In the genomic region with DNA sequence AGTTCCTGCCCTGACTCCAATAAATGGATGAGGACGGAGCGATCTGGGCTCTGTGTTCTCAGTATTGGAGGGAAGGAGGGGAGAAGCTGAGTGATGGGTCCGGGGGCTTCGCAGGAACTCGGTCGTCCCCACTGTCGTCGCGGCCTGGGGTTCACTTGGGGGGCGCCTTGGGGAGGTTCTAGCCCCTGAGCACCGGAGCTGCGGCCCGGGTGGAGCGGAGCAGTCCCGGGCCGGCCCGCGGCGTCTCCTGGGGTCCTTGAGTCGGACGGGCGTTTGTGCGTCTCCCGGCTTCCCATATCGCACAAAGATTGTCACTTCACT, we compare ENCODE assay signal across 9 cellular contexts. TPM values are rescaled to one million over a fixed set of nuclear protein-coding genes. Genes with fewer than 3 reads are reported as not detected.
A peak's percentile ranks its signal among the peaks of the same experiment; 100 is the strongest.
DNase-seq lines count a peak whose midpoint lies in the region; ATAC-seq and TF ChIP-seq lines count a peak whose summit lies in the region.
"Had no signal": no experiment of that assay in that cellular context is flagged by ENCODE, and none has a peak within 500 bp of the region (broad histone marks: within the 10 kb centered on the region; RNA-seq: fewer than 3 reads in every experiment).

No MANE protein-coding gene starts in this region.

- TF ChIP-seq CTCF in SK-N-SH (IDR thresholded peaks at IDR 0.05) (no peak), lower lobe of right lung (IDR thresholded peaks at IDR 0.05) (no peak)
- no peak for TF ChIP-seq CTCF in activated CD8-positive, alpha-beta T cell treated with anti-CD3 and anti-CD28 coated beads for 36 hours (IDR thresholded peaks at IDR 0.05)

- H3K9me3 ChIP-seq in CD4-positive, alpha-beta memory T cell (ENCODE audit: control insufficient read depth in 1 of 2, low read length in 2 of 2) = no peaks in the 10 kb centered on the region
- H3K9me3 ChIP-seq in SK-N-SH (no peaks in the 10 kb centered on the region), lower lobe of right lung (no peaks in the 10 kb centered on the region)

- H3K4me1 ChIP-seq in CD4-positive, alpha-beta memory T cell (ENCODE audit: insufficient read depth, low read length) = peaks cover 22% of the 10 kb centered on the region
- H3K4me1 ChIP-seq in SK-N-SH (ENCODE audit: control insufficient read depth in 1 of 2, insufficient read depth in 2 of 2, low read depth in 1 of 2, low read length in 1 of 2) (peaks cover 0 to 13% of the 10 kb centered on the region in 2 experiments; a peak in 1 of 4 replicates), lower lobe of right lung (peaks cover 19% of the 10 kb centered on the region)

- no peak overlapping the region for H3K27ac Mint-ChIP-seq in CD4-positive, alpha-beta memory T cell
- no peak overlapping the region for H3K27ac Mint-ChIP-seq in activated CD8-positive, alpha-beta T cell treated with anti-CD3 and anti-CD28 coated beads for 36 hours
- H3K27ac Mint-ChIP-seq: T-helper 1 cell treated with Interleukin-12 subunit alpha and Interleukin-12 subunit beta and Interleukin-4 antibody, amounts not matched to agents 30 μg/mL and 1 μg/mL, for 36 hours had no signal

- TF ChIP-seq EP300 in SK-N-SH (IDR thresholded peaks at IDR 0.05; ENCODE audit: borderline replicate concordance in 1 of 2, low read depth in 1 of 2, low read length in 1 of 2) = no peak

- DNase-seq in CD4-positive, alpha-beta memory T cell = no peak
- DNase-seq in SK-N-SH (no peak), lower lobe of right lung (no peak), medulla oblongata (ENCODE audit: extremely low spot score) (no peak)
- DNase-seq in activated CD8-positive, alpha-beta T cell treated with anti-CD3 and anti-CD28 coated beads for 36 hours = no peak
- DNase-seq: activated effector memory CD4-positive, alpha-beta T cell treated with anti-CD3 and anti-CD28 coated beads, Interleukin-2, amount 50 U/mL, for 16 hours; GF-D8 had no signal

- peaks cover 4% of the 10 kb centered on the region; the same call in 1 of the 2 replicates for H4K20me1 ChIP-seq in SK-N-SH (ENCODE audit: insufficient read depth)

- no peaks in the 10 kb centered on the region for H3K36me3 Mint-ChIP-seq in CD4-positive, alpha-beta memory T cell
- no peaks in the 10 kb centered on the region for H3K36me3 Mint-ChIP-seq in activated CD8-positive, alpha-beta T cell treated with anti-CD3 and anti-CD28 coated beads for 36 hours (ENCODE audit: low read depth)

- CTCF ChIA-PET in CD4-positive, alpha-beta memory T cell (lab: Charles Lee; ENCODE audit: partially characterized antibody) = no interaction called here
- CTCF ChIA-PET in SK-N-SH (lab: Yijun Ruan, JAX) = interaction anchor here (1.0 to 2.8 kb wide), 8 partner anchors 9 to 197 kb away, joined by 3 to 18 read pairs (median 5); a partner anchor contains a TSS
- CTCF ChIA-PET in activated CD8-positive, alpha-beta T cell treated with anti-CD3 and anti-CD28 coated beads for 36 hours (lab: Charles Lee) = interaction anchor here (1.0 kb wide), 2 partner anchors 17 to 99 kb away, joined by 3 to 4 read pairs; no protein-coding TSS in a partner anchor

- no peaks in the 10 kb centered on the region for H3K9me2 ChIP-seq in SK-N-SH

- peak overlapping the region; percentile 74 for H3K4me2 ChIP-seq in SK-N-SH

- intact Hi-C loops in CD4-positive, alpha-beta memory T cell (cut with micrococcal nuclease) = no loop called here
- intact Hi-C loops in lower lobe of right lung (cut with DNase I) = no loop called here
- intact Hi-C loops in activated CD8-positive, alpha-beta T cell treated with anti-CD3 and anti-CD28 coated beads for 36 hours (cut with micrococcal nuclease) = no loop called here

- no peak for TF ChIP-seq RAD21 in SK-N-SH (IDR thresholded peaks at IDR 0.05; ENCODE audit: low read length)

- H3K4me1 Mint-ChIP-seq in CD4-positive, alpha-beta memory T cell = peaks cover 1 to 15% (median 5%) of the 10 kb centered on the region in 4 donors
- peaks cover 7% of the 10 kb centered on the region for H3K4me1 Mint-ChIP-seq in activated CD8-positive, alpha-beta T cell treated with anti-CD3 and anti-CD28 coated beads for 36 hours (ENCODE audit: low read depth)

- ATAC-seq in lower lobe of right lung (no peak), GM21529 (IDR thresholded peaks at IDR 0.05; ENCODE audit: unreplicated experiment) (no peak)
- no peak for ATAC-seq in activated CD8-positive, alpha-beta T cell treated with anti-CD3 and anti-CD28 coated beads for 36 hours

- WGBS in SK-N-SH (ENCODE audit: low lambda C conversion rate) = 30% methylated on average over 2 of the region's 25 CpGs

- POLR2A ChIA-PET in CD4-positive, alpha-beta memory T cell (lab: Charles Lee; ENCODE audit: partially characterized antibody) = no interaction called here
- POLR2A ChIA-PET in SK-N-SH (lab: Yijun Ruan, JAX) = no interaction called here
- POLR2A ChIA-PET in activated CD8-positive, alpha-beta T cell treated with anti-CD3 and anti-CD28 coated beads for 36 hours (lab: Charles Lee) = no interaction called here

- peaks cover 33 to 40% of the 10 kb centered on the region in 2 donors for H3K27me3 Mint-ChIP-seq in CD4-positive, alpha-beta memory T cell
- H3K27me3 Mint-ChIP-seq in activated CD8-positive, alpha-beta T cell treated with anti-CD3 and anti-CD28 coated beads for 36 hours = peaks cover 48% of the 10 kb centered on the region

- peaks cover 29% of the 10 kb centered on the region for H3K27me3 ChIP-seq in CD4-positive, alpha-beta memory T cell (ENCODE audit: insufficient read depth, low read length)
- H3K27me3 ChIP-seq in SK-N-SH (ENCODE audit: insufficient read depth) (peaks cover 28% of the 10 kb centered on the region), lower lobe of right lung (ENCODE audit: low read depth) (peaks cover 63% of the 10 kb centered on the region)

- H2AFZ ChIP-seq in SK-N-SH (ENCODE audit: low read depth) = no peak overlapping the region

- no peaks in the 10 kb centered on the region for H3K79me2 ChIP-seq in SK-N-SH (ENCODE audit: insufficient read depth)

- peaks cover 0 to 1% (median 0%) of the 10 kb centered on the region in 8 donors for H3K9me3 Mint-ChIP-seq in CD4-positive, alpha-beta memory T cell
- H3K9me3 Mint-ChIP-seq in activated CD8-positive, alpha-beta T cell treated with anti-CD3 and anti-CD28 coated beads for 36 hours = no peaks in the 10 kb centered on the region
- H3K9me3 Mint-ChIP-seq: T-helper 1 cell treated with Interleukin-12 subunit alpha and Interleukin-12 subunit beta and Interleukin-4 antibody, amounts not matched to agents 30 μg/mL and 1 μg/mL, for 36 hours had no signal

- peak overlapping the region in 5 of 8 donors; percentile 50 to 66 (median 53) for H3K4me3 Mint-ChIP-seq in CD4-positive, alpha-beta memory T cell
- H3K4me3 Mint-ChIP-seq in activated CD8-positive, alpha-beta T cell treated with anti-CD3 and anti-CD28 coated beads for 36 hours = no peak overlapping the region
- H3K4me3 Mint-ChIP-seq: T-helper 1 cell treated with Interleukin-12 subunit alpha and Interleukin-12 subunit beta and Interleukin-4 antibody, amounts not matched to agents 30 μg/mL and 1 μg/mL, for 36 hours had no signal

- H3F3A ChIP-seq in SK-N-SH (replicated peaks; ENCODE audit: insufficient read depth) = no peaks in the 10 kb centered on the region

- H3K36me3 ChIP-seq in CD4-positive, alpha-beta memory T cell (ENCODE audit: insufficient read depth, low read length) = no peaks in the 10 kb centered on the region
- H3K36me3 ChIP-seq in SK-N-SH (replicated peaks in 1 of 2; ENCODE audit: control insufficient read depth in 1 of 2, insufficient read depth in 2 of 2, low read length in 1 of 2) (no peaks in the 10 kb centered on the region), lower lobe of right lung (no peaks in the 10 kb centered on the region)

- no peak overlapping the region for H3K9ac ChIP-seq in SK-N-SH

- H3K4me3 ChIP-seq in CD4-positive, alpha-beta memory T cell (ENCODE audit: low read length in 2 of 2) = no peak overlapping the region
- H3K4me3 ChIP-seq in SK-N-SH (ENCODE audit: low read depth in 2 of 2, low read length in 1 of 2) = peak overlapping the region in 1 of 2 experiments; percentile 32; a peak in 2 of 4 replicates
- peak overlapping the region; percentile 14 for H3K4me3 ChIP-seq in lower lobe of right lung

- no peak overlapping the region for H3K27ac ChIP-seq in CD4-positive, alpha-beta memory T cell (ENCODE audit: low read depth, low read length)
- H3K27ac ChIP-seq in SK-N-SH (ENCODE audit: low read depth in 2 of 2, low read length in 1 of 2) (no peak overlapping the region), lower lobe of right lung (no peak overlapping the region)

RNA-seq across cellular contexts. Expression of a gene that starts 0.6 kb away (rescaled TPM):
- not detected for total RNA-seq in CD4-positive, alpha-beta memory T cell
- not detected for polyA plus RNA-seq in CD4-positive, alpha-beta memory T cell
- polyA plus RNA-seq in SK-N-SH (2012; rRNA removed) = not detected in 2 replicates
- polyA plus RNA-seq in SK-N-SH (2012; cell fraction: cytosol; rRNA removed) = not detected in 2 replicates
- not detected in 2 replicates for polyA plus RNA-seq in SK-N-SH (2012; cell fraction: nucleus; rRNA removed)
- not detected for total RNA-seq in lower lobe of right lung
- not detected for total RNA-seq in activated CD8-positive, alpha-beta T cell treated with anti-CD3 and anti-CD28 coated beads for 36 hours

RNA-seq across cellular contexts. Expression of a gene that starts 7.5 kb away (rescaled TPM):
- under 1 TPM in 1 of 2 experiments, not detected in 1; 0.75 TPM for total RNA-seq in CD4-positive, alpha-beta memory T cell
- polyA plus RNA-seq in CD4-positive, alpha-beta memory T cell = 1 to 10 TPM in 1 of 2 donors, under 1 TPM in 1; 0.83 to 1.1 TPM
- polyA plus RNA-seq in SK-N-SH (2012; rRNA removed) = not detected in 2 replicates
- not detected in 2 replicates for polyA plus RNA-seq in SK-N-SH (2012; cell fraction: cytosol; rRNA removed)
- polyA plus RNA-seq in SK-N-SH (2012; cell fraction: nucleus; rRNA removed) = not detected in 2 replicates
- 232 TPM for total RNA-seq in lower lobe of right lung
- not detected for total RNA-seq in activated CD8-positive, alpha-beta T cell treated with anti-CD3 and anti-CD28 coated beads for 36 hours

RNA-seq across cellular contexts. Expression of a gene that starts 11.3 kb away (rescaled TPM):
- under 1 TPM in 1 of 2 experiments, not detected in 1; 0.76 TPM for total RNA-seq in CD4-positive, alpha-beta memory T cell
- not detected for polyA plus RNA-seq in CD4-positive, alpha-beta memory T cell
- not detected in 2 replicates for polyA plus RNA-seq in SK-N-SH (2012; rRNA removed)
- not detected in 2 replicates for polyA plus RNA-seq in SK-N-SH (2012; cell fraction: cytosol; rRNA removed)
- not detected in 2 replicates for polyA plus RNA-seq in SK-N-SH (2012; cell fraction: nucleus; rRNA removed)
- 217 TPM for total RNA-seq in lower lobe of right lung
- total RNA-seq in activated CD8-positive, alpha-beta T cell treated with anti-CD3 and anti-CD28 coated beads for 36 hours = not detected

RNA-seq across cellular contexts. Expression of a gene that starts 12.7 kb away (rescaled TPM):
- total RNA-seq in CD4-positive, alpha-beta memory T cell = not detected
- polyA plus RNA-seq in CD4-positive, alpha-beta memory T cell = not detected
- not detected in 2 replicates for polyA plus RNA-seq in SK-N-SH (2012; rRNA removed)
- not detected in 2 replicates for polyA plus RNA-seq in SK-N-SH (2012; cell fraction: cytosol; rRNA removed)
- polyA plus RNA-seq in SK-N-SH (2012; cell fraction: nucleus; rRNA removed) = not detected in 2 replicates
- not detected for total RNA-seq in lower lobe of right lung
- not detected for total RNA-seq in activated CD8-positive, alpha-beta T cell treated with anti-CD3 and anti-CD28 coated beads for 36 hours

RNA-seq across cellular contexts. Expression of a gene that starts 15.1 kb away (rescaled TPM):
- not detected for total RNA-seq in CD4-positive, alpha-beta memory T cell
- polyA plus RNA-seq in CD4-positive, alpha-beta memory T cell = not detected
- polyA plus RNA-seq in SK-N-SH (2012; rRNA removed) = 2.7 and 5.2 TPM in 2 replicates
- 1.9 and 2.5 TPM in 2 replicates for polyA plus RNA-seq in SK-N-SH (2012; cell fraction: cytosol; rRNA removed)
- polyA plus RNA-seq in SK-N-SH (2012; cell fraction: nucleus; rRNA removed) = 3.3 and 8.4 TPM in 2 replicates
- total RNA-seq in lower lobe of right lung = not detected
- 1 to 10 TPM; 2.2 to 3.2 TPM for total RNA-seq in activated CD8-positive, alpha-beta T cell treated with anti-CD3 and anti-CD28 coated beads for 36 hours
